19 cellular contexts compared by ENCODE assay signal in genomic region chr10:92452313-92452712, GRCh38.
A peak's percentile ranks its signal among the peaks of the same experiment; 100 is the strongest.
DNase-seq lines count a peak whose midpoint lies in the region; ATAC-seq, FAIRE-seq and TF ChIP-seq lines count a peak whose summit lies in the region.
"Had no signal": no experiment of that assay in that cellular context is flagged by ENCODE, and none has a peak within 500 bp of the region (broad histone marks: within the 10 kb centered on the region; RNA-seq: fewer than 3 reads in every experiment).

No MANE protein-coding gene starts in this region.

- TF ChIP-seq CTCF in HepG2 (CRISPR knock-in tag; IDR thresholded peaks at IDR 0.05) (no peak), right lobe of liver (IDR thresholded peaks at IDR 0.05) (no peak), PC-3 (conservative IDR thresholded peaks at IDR 0.05; ENCODE audit: low read depth, low read length) (no peak)

- no peaks in the 10 kb centered on the region for H3K4me1 Mint-ChIP-seq in activated CD4-positive, alpha-beta T cell treated with anti-CD3 and anti-CD28 coated beads for 36 hours
- no peaks in the 10 kb centered on the region for H3K4me1 Mint-ChIP-seq in activated T-helper 1 cell treated with anti-CD3 and anti-CD28 coated beads, Interleukin-12 subunit alpha, Interleukin-12 subunit beta, Interleukin-2, Interleukin-4 antibody, amounts not matched to agents 30 ng/mL and 10 ng/mL and 1 ng/mL, durations not matched to agents 14 hours and 24 hours and 36 hours (ENCODE audit: low read depth)

- peaks cover 14% of the 10 kb centered on the region for H3K4me1 ChIP-seq in HepG2 (ENCODE audit: insufficient read depth, low read length)
- no peaks in the 10 kb centered on the region for H3K4me1 ChIP-seq in right lobe of liver
- H3K4me1 ChIP-seq in PC-3 (ENCODE audit: insufficient read depth, low read length) = no peaks in the 10 kb centered on the region
- H3K4me1 ChIP-seq: Caco-2 had no signal

- no peaks in the 10 kb centered on the region for H3K27me3 Mint-ChIP-seq in activated CD4-positive, alpha-beta T cell treated with anti-CD3 and anti-CD28 coated beads for 36 hours
- H3K27me3 Mint-ChIP-seq in activated T-helper 1 cell treated with anti-CD3 and anti-CD28 coated beads, Interleukin-12 subunit alpha, Interleukin-12 subunit beta, Interleukin-2, Interleukin-4 antibody, amounts not matched to agents 30 ng/mL and 10 ng/mL and 1 ng/mL, durations not matched to agents 14 hours and 24 hours and 36 hours (ENCODE audit: insufficient read depth) = no peaks in the 10 kb centered on the region
- H3K27me3 Mint-ChIP-seq: CD4-positive, alpha-beta T cell had no signal

- no peak overlapping the region for H2AFZ ChIP-seq in HepG2 (ENCODE audit: low read length)
- H2AFZ ChIP-seq in PC-3 (ENCODE audit: low read length) = no peak overlapping the region

- H3K4me3 Mint-ChIP-seq in activated CD4-positive, alpha-beta T cell treated with anti-CD3 and anti-CD28 coated beads for 36 hours = no peak overlapping the region
- H3K4me3 Mint-ChIP-seq in activated T-helper 1 cell treated with anti-CD3 and anti-CD28 coated beads, Interleukin-12 subunit alpha, Interleukin-12 subunit beta, Interleukin-2, Interleukin-4 antibody, amounts not matched to agents 30 ng/mL and 10 ng/mL and 1 ng/mL, durations not matched to agents 14 hours and 24 hours and 36 hours = no peak overlapping the region
- H3K4me3 Mint-ChIP-seq: CD4-positive, alpha-beta T cell; HFFc6 had no signal

- H3K9ac ChIP-seq in HepG2 (ENCODE audit: insufficient read depth, low read depth, low read length) = no peak overlapping the region
- no peak overlapping the region for H3K9ac ChIP-seq in PC-3 (ENCODE audit: low read length)

- no peak for TF ChIP-seq POLR2A in HepG2 (IDR thresholded peaks at IDR 0.05; ENCODE audit: insufficient read depth in 1 of 2, low read depth in 2 of 2, low read length in 2 of 2)
- no peak for TF ChIP-seq POLR2A in right lobe of liver (IDR thresholded peaks at IDR 0.05)

- 100% methylated on average over 2 of the region's 2 CpGs for WGBS in HepG2 (ENCODE audit: low lambda C conversion rate)
- 95% methylated on average over 2 of the region's 2 CpGs for WGBS in right lobe of liver (ENCODE audit: insufficient coverage, low coverage, low lambda C conversion rate, missing lambda C conversion rate)

- no peak overlapping the region for H3K27ac Mint-ChIP-seq in activated CD4-positive, alpha-beta T cell treated with anti-CD3 and anti-CD28 coated beads for 36 hours
- no peak overlapping the region for H3K27ac Mint-ChIP-seq in activated T-helper 1 cell treated with anti-CD3 and anti-CD28 coated beads, Interleukin-12 subunit alpha, Interleukin-12 subunit beta, Interleukin-2, Interleukin-4 antibody, amounts not matched to agents 30 ng/mL and 10 ng/mL and 1 ng/mL, durations not matched to agents 14 hours and 24 hours and 36 hours
- H3K27ac Mint-ChIP-seq: CD4-positive, alpha-beta T cell; HFFc6 had no signal

- no peak for TF ChIP-seq RAD21 in HepG2 (CRISPR knock-in tag; IDR thresholded peaks at IDR 0.05)

- H3K9me2 ChIP-seq in PC-3 (replicated peaks; ENCODE audit: low read length) = no peaks in the 10 kb centered on the region

- in situ Hi-C loops in HepG2 (cut with HindIII; ENCODE audit: extremely low pct_ligation_motif_present, low pct_unique_long_range_greater_than_20kb) = no loop called here

- H4K20me1 ChIP-seq in HepG2 (ENCODE audit: insufficient read depth, low read length) (no peaks in the 10 kb centered on the region), PC-3 (ENCODE audit: low read length) (no peaks in the 10 kb centered on the region)

- ATAC-seq in HepG2 = no peak
- ATAC-seq in right lobe of liver = no peak
- ATAC-seq in PC-3 = no peak
- ATAC-seq in activated CD4-positive, alpha-beta T cell treated with anti-CD3 and anti-CD28 coated beads for 36 hours = no peak
- ATAC-seq: HCT116 had no signal

- no peaks in the 10 kb centered on the region for H3F3A ChIP-seq in PC-3 (ENCODE audit: low read length, unreplicated experiment)

- peaks cover 19% of the 10 kb centered on the region for H3K36me3 Mint-ChIP-seq in activated CD4-positive, alpha-beta T cell treated with anti-CD3 and anti-CD28 coated beads for 36 hours (ENCODE audit: low read depth)
- peaks cover 29% of the 10 kb centered on the region for H3K36me3 Mint-ChIP-seq in activated T-helper 1 cell treated with anti-CD3 and anti-CD28 coated beads, Interleukin-12 subunit alpha, Interleukin-12 subunit beta, Interleukin-2, Interleukin-4 antibody, amounts not matched to agents 30 ng/mL and 10 ng/mL and 1 ng/mL, durations not matched to agents 14 hours and 24 hours and 36 hours (ENCODE audit: low read depth)

- CTCF ChIA-PET in HepG2 (lab: Yijun Ruan, JAX; ENCODE audit: low intra/inter-chr PET ratio, low total read pairs) (no interaction called here), PC-3 (lab: Charles Lee) (no interaction called here)
- CTCF ChIA-PET in activated CD4-positive, alpha-beta T cell treated with anti-CD3 and anti-CD28 coated beads for 36 hours (lab: Charles Lee) = no interaction called here

- BruUV-seq in HepG2 (replicated peaks; lab: Mats Ljungman, UMichigan) = no TSS peak
- BruUV-seq in PC-3 (replicated peaks; lab: Mats Ljungman, UMichigan) = TSS peak; percentile 20

- H3K79me2 ChIP-seq in HepG2 (ENCODE audit: insufficient read depth, low read length) (no peaks in the 10 kb centered on the region), PC-3 (ENCODE audit: low read length) (no peaks in the 10 kb centered on the region)

- H3K27ac ChIP-seq in HepG2 (ENCODE audit: extremely low read length, insufficient read depth, low read length) = no peak overlapping the region
- H3K27ac ChIP-seq in right lobe of liver = no peak overlapping the region
- H3K27ac ChIP-seq in PC-3 (ENCODE audit: low read length) = no peak overlapping the region
- H3K27ac ChIP-seq: C4-2B had no signal

- H3K36me3 ChIP-seq in HepG2 (replicated peaks in 1 of 2; ENCODE audit: control insufficient read depth in 1 of 2, insufficient read depth in 2 of 2, low read length in 2 of 2) (peaks cover 6 to 24% of the 10 kb centered on the region in 2 experiments; a peak in 4 of 5 replicates), right lobe of liver (peaks cover 3 to 50% (median 8%) of the 10 kb centered on the region in 4 donors), PC-3 (ENCODE audit: low read depth, low read length) (peaks cover 10% of the 10 kb centered on the region)

- H3K27me3 ChIP-seq in HepG2 (ENCODE audit: control insufficient read depth in 1 of 2, insufficient read depth in 2 of 2, low read length in 2 of 2) = no peaks in the 10 kb centered on the region
- no peaks in the 10 kb centered on the region for H3K27me3 ChIP-seq in right lobe of liver
- H3K27me3 ChIP-seq in PC-3 (ENCODE audit: low read length) = no peaks in the 10 kb centered on the region

- DNase-seq in HepG2 (ENCODE audit: low spot score) = no peak
- DNase-seq in right lobe of liver = no peak
- no peak for DNase-seq in PC-3
- DNase-seq in activated CD4-positive, alpha-beta T cell treated with anti-CD3 and anti-CD28 coated beads for 36 hours = no peak
- DNase-seq in DMS153 (lab: John Stamatoyannopoulos, UW) = no peak
- no peak for DNase-seq in activated T-helper 1 cell treated with anti-CD3 and anti-CD28 coated beads, Interleukin-12 subunit alpha, Interleukin-12 subunit beta, Interleukin-2, Interleukin-4 antibody, amounts not matched to agents 30 ng/mL and 10 ng/mL and 1 ng/mL, durations not matched to agents 14 hours and 24 hours and 36 hours (ENCODE audit: low spot score)
- DNase-seq: AML-193; Caco-2; CD4-positive, alpha-beta T cell; DMS79; GF-D8; GOT3; H7; HFFc6 had no signal

- no peak overlapping the region for H3K4me2 ChIP-seq in HepG2 (ENCODE audit: low read depth, low read length)
- H3K4me2 ChIP-seq in PC-3 (ENCODE audit: low read length) = no peak overlapping the region

- H3K4me3 ChIP-seq in HepG2 (replicated peaks in 1 of 3; ENCODE audit: insufficient read depth in 1 of 3, low read depth in 2 of 3, low read length in 3 of 3) (no peak overlapping the region), right lobe of liver (no peak overlapping the region), PC-3 (ENCODE audit: low read length) (no peak overlapping the region)

- H3K9me3 Mint-ChIP-seq in activated CD4-positive, alpha-beta T cell treated with anti-CD3 and anti-CD28 coated beads for 36 hours (ENCODE audit: low read depth) = no peaks in the 10 kb centered on the region
- no peaks in the 10 kb centered on the region for H3K9me3 Mint-ChIP-seq in activated T-helper 1 cell treated with anti-CD3 and anti-CD28 coated beads, Interleukin-12 subunit alpha, Interleukin-12 subunit beta, Interleukin-2, Interleukin-4 antibody, amounts not matched to agents 30 ng/mL and 10 ng/mL and 1 ng/mL, durations not matched to agents 14 hours and 24 hours and 36 hours
- H3K9me3 Mint-ChIP-seq: CD4-positive, alpha-beta T cell; HFFc6 had no signal

- POLR2A ChIA-PET in HepG2 (lab: Yijun Ruan, JAX) = no interaction called here
- POLR2A ChIA-PET in PC-3 (lab: Charles Lee; ENCODE audit: unreplicated experiment) = no interaction called here
- POLR2A ChIA-PET in activated CD4-positive, alpha-beta T cell treated with anti-CD3 and anti-CD28 coated beads for 36 hours (lab: Charles Lee) = no interaction called here

- H3K9me3 ChIP-seq in HepG2 (ENCODE audit: low read length) (no peaks in the 10 kb centered on the region), right lobe of liver (no peaks in the 10 kb centered on the region), PC-3 (ENCODE audit: low read length) (no peaks in the 10 kb centered on the region)
- H3K9me3 ChIP-seq: Caco-2 had no signal

- FAIRE-seq in HepG2 (lab: Jason Lieb, UNC) = no peak
- peak; percentile 9 for FAIRE-seq in islet of Langerhans (lab: Jason Lieb, UNC)
- FAIRE-seq: D721Med, HTR-8/SVneo had no signal

- intact Hi-C loops in HepG2 (cut with micrococcal nuclease; ENCODE audit: unreplicated experiment) = no loop called here
- intact Hi-C loops in right lobe of liver (cut with DNase I) = no loop called here
- intact Hi-C loops in PC-3 (cut with micrococcal nuclease) = no loop called here
- intact Hi-C loops in activated CD4-positive, alpha-beta T cell treated with anti-CD3 and anti-CD28 coated beads for 36 hours (cut with DNase I, micrococcal nuclease) = no loop called here
- intact Hi-C loops in activated T-helper 1 cell treated with anti-CD3 and anti-CD28 coated beads, Interleukin-12 subunit alpha, Interleukin-12 subunit beta, Interleukin-2, Interleukin-4 antibody, amounts not matched to agents 30 ng/mL and 10 ng/mL and 1 ng/mL, durations not matched to agents 14 hours and 24 hours and 36 hours (cut with micrococcal nuclease) = no loop called here

- TF ChIP-seq EP300 in HepG2 (IDR thresholded peaks at IDR 0.05; ENCODE audit: low read depth in 2 of 2, low read length in 2 of 2) (no peak), HepG2 (CRISPR knock-in tag; IDR thresholded peaks at IDR 0.05; ENCODE audit: borderline replicate concordance) (no peak)

TF ChIP-seq in HepG2, 621 proteins besides CTCF, POLR2A, EP300 and RAD21:
- TF ChIP-seq MAFK (conservative IDR thresholded peaks at IDR 0.05 in 1 of 2, IDR thresholded peaks at IDR 0.05 in 1 of 2; ENCODE audit: low read length in 2 of 2) (peak; percentile 15 to 42; a peak in 3 of 4 replicates), ZFP62 (CRISPR knock-in tag; IDR thresholded peaks at IDR 0.05) (no peak), MAFF (IDR thresholded peaks at IDR 0.05; ENCODE audit: low read depth, low read length) (0 out of 2 replicates have a peak, but pooled peaks have one; percentile 9)
